ENCODE assay signal across 8 cellular contexts in genomic region chr15:89334510-89335288, GRCh38. TPM values are rescaled to one million over a fixed set of nuclear protein-coding genes. Genes with fewer than 3 reads are reported as not detected.
DNase-seq lines count a peak whose midpoint lies in the region; ATAC-seq, FAIRE-seq and TF ChIP-seq lines count a peak whose summit lies in the region.

Gene POLG (minus strand): TSS chr15:89334824. CDS start chr15:89333754, 1,070 bp downstream.

- no peaks in the 10 kb centered on the region; the same call in none of the 2 replicates for H3K4me1 ChIP-seq in BE2C

- no peaks in the 10 kb centered on the region for H3K9me3 ChIP-seq in BE2C

- H3K36me3 ChIP-seq in BE2C: peaks cover 38% of the 10 kb centered on the region

- TF ChIP-seq CTCF in BE2C (IDR thresholded peaks at IDR 0.05; ENCODE audit: low read depth, low read length): no peak

- H3K27me3 ChIP-seq in BE2C: no peaks in the 10 kb centered on the region

- H3K4me3 ChIP-seq in BE2C (ENCODE audit: low read depth, low read length): peak within 1 kb of the TSS; percentile 78

- peak; percentile 70 for FAIRE-seq in colon (lab: Jason Lieb, UNC)

- DNase-seq in BE2C (peak; percentile 99), GM19240 (ENCODE audit: insufficient read length, low spot score) (peak; percentile 99), NCI-H526 (lab: John Stamatoyannopoulos, UW) (peak; percentile 97 to 99), kidney glomerular epithelial cell (lab: John Stamatoyannopoulos, UW) (peak; percentile 96)
- DNase-seq in activated CD4-positive, alpha-beta T cell treated with anti-CD3 and anti-CD28 coated beads for 48 hours: peak; percentile 99
- peak; percentile 98 to 99 for DNase-seq in stimulated activated CD4-positive, alpha-beta T cell treated with anti-CD3 and anti-CD28 coated beads, Interleukin-1b, Interleukin-23, amount 100 ng/mL, for 1 hour (ENCODE audit: low read depth in 2 of 2)

- peak; percentile 88 for ATAC-seq in HG03460 (IDR thresholded peaks at IDR 0.05; ENCODE audit: unreplicated experiment)

RNA-seq across cellular contexts. Expression of gene POLG, which starts in this region (rescaled TPM):
- 101 TPM for polyA plus RNA-seq in BE2C (2012; ENCODE audit: insufficient read depth, insufficient read length, low read depth)

Comparison
In these comparisons a context has a peak if more than half of its experiments do, and no peak if none do; other contexts are left out.
1. Peak in every context shown above with its lines: DNase-seq, ATAC-seq and H3K4me3 ChIP-seq.